In genomic region chr6:34953084-34954025, GRCh38 we compare ENCODE assay signal across 10 cellular contexts.
DNase-seq lines count a peak whose midpoint lies in the region; ATAC-seq and TF ChIP-seq lines count a peak whose summit lies in the region.
"Had no signal": no experiment of that assay in that cellular context is flagged by ENCODE, and none has a peak within 500 bp of the region (broad histone marks: within the 10 kb centered on the region; RNA-seq: fewer than 3 reads in every experiment).

No MANE protein-coding gene starts in this region.

- H3K27ac Mint-ChIP-seq in nephron progenitor cell = peak overlapping the region; percentile 82
- H3K27ac Mint-ChIP-seq: activated T-cell treated with anti-CD3 and anti-CD28 coated beads, Interleukin-2, amount 50 U/mL, for 72 hours had no signal

- H3K27me3 ChIP-seq in colonic mucosa = no peaks in the 10 kb centered on the region
- no peaks in the 10 kb centered on the region for H3K27me3 ChIP-seq in aorta (ENCODE audit: control insufficient read depth in 1 of 2, insufficient read depth in 2 of 2, low read length in 1 of 2)

- H3K4me3 ChIP-seq in colonic mucosa (no peak overlapping the region), aorta (ENCODE audit: low read length in 2 of 2) (no peak overlapping the region)

- no peaks in the 10 kb centered on the region for H3K36me3 ChIP-seq in colonic mucosa
- H3K36me3 ChIP-seq in aorta (ENCODE audit: control insufficient read depth in 1 of 2, insufficient read depth in 2 of 2, low read length in 1 of 2) = no peaks in the 10 kb centered on the region

- H3K4me1 Mint-ChIP-seq in nephron progenitor cell = peaks cover 37% of the 10 kb centered on the region

- no peak overlapping the region for H3K9ac ChIP-seq in colonic mucosa (ENCODE audit: low read depth in 2 of 2, low read length in 2 of 2)

- no peaks in the 10 kb centered on the region for H3K36me3 Mint-ChIP-seq in nephron progenitor cell (ENCODE audit: low read depth)

- 69 to 71% methylated on average over 2 of the region's 2 CpGs for WGBS in aorta, 2 donors

- no peaks in the 10 kb centered on the region for H3K4me1 ChIP-seq in colonic mucosa
- no peaks in the 10 kb centered on the region for H3K4me1 ChIP-seq in aorta (ENCODE audit: control insufficient read depth in 1 of 2, insufficient read depth in 2 of 2, low read length in 2 of 2)

- ATAC-seq in aorta (ENCODE audit: low FRiP score) (no peak), HG02571 (IDR thresholded peaks at IDR 0.05; ENCODE audit: unreplicated experiment) (no peak)
- ATAC-seq: activated T-cell treated with anti-CD3 and anti-CD28 coated beads, Interleukin-2, amount 50 U/mL, for 72 hours had no signal

- TF ChIP-seq CTCF in colonic mucosa (IDR thresholded peaks at IDR 0.05) = no peak
- TF ChIP-seq CTCF in nephron progenitor cell (IDR thresholded peaks at IDR 0.05) = no peak

- intact Hi-C loops in colonic mucosa (cut with DNase I) (no loop called here), aorta (cut with DNase I) (no loop called here)

- no peaks in the 10 kb centered on the region for H3K9me3 Mint-ChIP-seq in nephron progenitor cell
- H3K9me3 Mint-ChIP-seq: activated T-cell treated with anti-CD3 and anti-CD28 coated beads, Interleukin-2, amount 50 U/mL, for 72 hours had no signal

- H3K27me3 Mint-ChIP-seq in nephron progenitor cell (ENCODE audit: low read depth, poor library complexity) = peaks cover 4% of the 10 kb centered on the region

- H3K9me3 ChIP-seq in colonic mucosa (no peaks in the 10 kb centered on the region), aorta (ENCODE audit: control insufficient read depth, low read length) (no peaks in the 10 kb centered on the region)

- H3K4me3 Mint-ChIP-seq in nephron progenitor cell = no peak overlapping the region
- H3K4me3 Mint-ChIP-seq: activated T-cell treated with anti-CD3 and anti-CD28 coated beads, Interleukin-2, amount 50 U/mL, for 72 hours had no signal

- H3K27ac ChIP-seq in colonic mucosa (peak overlapping the region; percentile 55), aorta (ENCODE audit: low read depth in 1 of 2, low read length in 2 of 2) (no peak overlapping the region)

- DNase-seq in EL = peak; percentile 59
- peak; percentile 16 for DNase-seq in NCI-H2227 (lab: John Stamatoyannopoulos, UW; ENCODE audit: unreplicated experiment)
- DNase-seq in colonic mucosa = no peak
- DNase-seq in nephron progenitor cell = no peak
- no peak for DNase-seq in NCI-H524 (lab: John Stamatoyannopoulos, UW)
- no peak for DNase-seq in activated T-cell treated with anti-CD3 and anti-CD28 coated beads, Interleukin-2, amount 50 U/mL, for 48 hours
- DNase-seq in aorta = no peak
- DNase-seq: activated T-cell treated with anti-CD3 and anti-CD28 coated beads, Interleukin-2, amount 50 U/mL, for 72 hours; stimulated activated CD4-positive, alpha-beta T cell treated with anti-CD3 and anti-CD28 coated beads, Interleukin-4, amount 100 ng/mL, for 24 hours had no signal

Comparison
In these comparisons a context has a peak if more than half of its experiments do, and no peak if none do; other contexts are left out.
1. DNase-seq: peak in EL (single experiment) and NCI-H2227 (single experiment); none in colonic mucosa (single experiment), nephron progenitor cell (single experiment), NCI-H524 (0 of 2), activated T-cell treated with anti-CD3 and anti-CD28 coated beads, Interleukin-2, amount 50 U/mL, for 48 hours (0 of 2) and aorta (0 of 2).